ENCODE assay signal across 8 cellular contexts in genomic region chr19:38711726-38712153, GRCh38. TPM values are rescaled to one million over a fixed set of nuclear protein-coding genes. Genes with fewer than 3 reads are reported as not detected.
DNase-seq lines count a peak whose midpoint lies in the region; ATAC-seq and TF ChIP-seq lines count a peak whose summit lies in the region.

No MANE protein-coding gene starts in this region.

- CTCF ChIA-PET in AG04450 (lab: Charles Lee): interaction anchor here (0.5 to 1.8 kb wide), 7 partner anchors 16 to 217 kb away, joined by 3 to 5 read pairs (median 3); partner anchors contain the start of gene ACTN4

- POLR2A ChIA-PET in AG04450 (lab: Yijun Ruan, JAX): interaction anchor here (0.6 to 2.0 kb wide), 9 partner anchors 10 to 219 kb away, joined by 3 to 25 read pairs (median 3); partner anchors contain the start of genes ACTN4, MRPS12 and SARS2

- H3K36me3 ChIP-seq in NT2/D1 (ENCODE audit: insufficient read depth, insufficient read length, low read length): peaks cover 94% of the 10 kb centered on the region

- H3K9me3 Mint-ChIP-seq in osteocyte (ENCODE audit: unreplicated experiment): no peaks in the 10 kb centered on the region

- H3K9ac ChIP-seq in NT2/D1 (ENCODE audit: insufficient read length, low read depth): peak overlapping the region; percentile 10

- H3K9me3 ChIP-seq in AG04450 (ENCODE audit: control insufficient read depth, insufficient read depth, low read length) (no peaks in the 10 kb centered on the region; the same call in 1 of the 2 replicates), NT2/D1 (ENCODE audit: insufficient read depth, low read length) (no peaks in the 10 kb centered on the region)

- TF ChIP-seq CTCF in AG04450 (IDR thresholded peaks at IDR 0.05; ENCODE audit: low read depth, low read length) (peak; percentile 30), osteocyte (IDR thresholded peaks at IDR 0.05) (no peak)

- peak overlapping the region; percentile 83 for H3K27ac ChIP-seq in AG04450 (ENCODE audit: low read depth, low read length)

- H3K27ac Mint-ChIP-seq in osteocyte (ENCODE audit: unreplicated experiment): peak overlapping the region; percentile 82

- H3K27me3 ChIP-seq in AG04450 (ENCODE audit: control insufficient read depth, insufficient read depth, low read length): no peaks in the 10 kb centered on the region
- no peaks in the 10 kb centered on the region for H3K27me3 ChIP-seq in NT2/D1 (ENCODE audit: insufficient read depth, insufficient read length)

- ATAC-seq in HG03571 (IDR thresholded peaks at IDR 0.05; ENCODE audit: unreplicated experiment): no peak

- peaks cover 30% of the 10 kb centered on the region for H3K4me1 Mint-ChIP-seq in osteocyte (ENCODE audit: unreplicated experiment)

- H3K36me3 Mint-ChIP-seq in osteocyte (ENCODE audit: unreplicated experiment): peaks cover 35% of the 10 kb centered on the region

- no peak overlapping the region for H3K4me3 ChIP-seq in AG04450 (ENCODE audit: low read depth, low read length)
- H3K4me3 ChIP-seq in NT2/D1 (ENCODE audit: insufficient read length, low read depth): no peak overlapping the region

- no peak overlapping the region for H3K4me3 Mint-ChIP-seq in osteocyte (ENCODE audit: unreplicated experiment)

- DNase-seq in AG04450 (ENCODE audit: low read depth, low spot score) (peak; percentile 86), NT2/D1 (ENCODE audit: low read depth, low spot score) (no peak), fibroblast of peridontal ligament (ENCODE audit: extremely low read depth) (peak; percentile 95), osteocyte (ENCODE audit: extremely low spot score, unreplicated experiment) (no peak), DMS53 (lab: John Stamatoyannopoulos, UW) (no peak), T-helper 1 cell (no peak), NCI-H526 treated with DMSO at 0.1 percent for 48 hours (lab: John Stamatoyannopoulos, UW) (no peak)

- no peaks in the 10 kb centered on the region for H3K27me3 Mint-ChIP-seq in osteocyte (ENCODE audit: unreplicated experiment)

- H3K4me1 ChIP-seq in NT2/D1 (ENCODE audit: insufficient read depth, insufficient read length): peaks cover 4% of the 10 kb centered on the region

RNA-seq across cellular contexts. Expression of gene CAPN12, which starts 32.5 kb away (rescaled TPM):
- polyA plus RNA-seq in AG04450 (2011; rRNA removed): 0.66 and 0.69 TPM in 2 replicates
- not detected in 2 replicates for polyA minus RNA-seq in AG04450 (2011; rRNA and poly(A)+ RNA removed)
- total RNA-seq in osteocyte: not detected in 2 replicates

Comparison
In these comparisons a context has a peak if more than half of its experiments do, and no peak if none do; other contexts are left out.
1. DNase-seq: peak in AG04450 (single experiment) and fibroblast of peridontal ligament (single experiment); none in NT2/D1 (single experiment), osteocyte (single experiment), DMS53 (single experiment), T-helper 1 cell (0 of 5) and NCI-H526 treated with DMSO at 0.1 percent for 48 hours (single experiment).